21 cellular contexts compared by ENCODE assay signal in the genomic region with DNA sequence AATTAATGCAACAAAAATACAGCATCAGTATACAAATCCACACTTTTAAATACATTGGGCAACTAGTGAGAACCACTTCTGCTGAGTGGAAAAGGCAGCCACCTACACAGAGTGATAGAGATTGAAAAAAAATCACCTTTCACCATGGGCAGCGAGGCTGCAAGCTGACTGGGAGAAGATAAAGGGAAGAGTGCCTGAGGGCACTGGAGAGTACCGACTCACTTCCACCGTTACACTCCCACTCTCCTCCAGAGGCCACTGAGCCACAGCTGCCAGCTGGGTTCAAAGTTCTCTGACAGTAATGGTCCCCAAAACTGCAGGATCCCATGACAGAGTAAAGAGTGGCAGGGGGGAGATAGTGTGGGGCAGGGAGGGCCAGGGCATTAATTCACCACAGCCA. TPM values are rescaled to one million over a fixed set of nuclear protein-coding genes. Genes with fewer than 3 reads are reported as not detected.
"Had no signal": no experiment of that assay in that cellular context is flagged by ENCODE, and none has a peak within 500 bp of the region (broad histone marks: within the 10 kb centered on the region; RNA-seq: fewer than 3 reads in every experiment).

No MANE protein-coding gene starts in this region.

- ATAC-seq: activated naive CD8-positive, alpha-beta T cell treated with anti-CD3 and anti-CD28 coated beads, Interleukin-2, amount 50 U/mL, for 24 hours; gastrocnemius medialis; pancreas; WTC11 had no signal

- DNase-seq: activated CD4-positive, alpha-beta T cell treated with anti-CD3 and anti-CD28 coated beads, Interleukin-2, amount 10 ng/mL, durations not matched to agents 24 days and 14 days; activated naive CD4-positive, alpha-beta T cell treated with Interleukin-2 at 50 U/mL for 16 hours; activated naive CD8-positive, alpha-beta T cell treated with anti-CD3 and anti-CD28 coated beads, Interleukin-2, amount 50 U/mL, for 24 hours; effector CD4-positive, alpha-beta T cell; gastrocnemius medialis; midbrain; pancreas; stimulated activated CD4-positive, alpha-beta T cell treated with anti-CD3 and anti-CD28 coated beads, Interleukin-15, amount 100 ng/mL, for 24 hours; stimulated activated CD4-positive, alpha-beta T cell treated with anti-CD3 and anti-CD28 coated beads, Interleukin-4, amount 100 ng/mL, for 4 hours; stomach; T-helper 9 cell; uterus had no signal

- H3K9me3 ChIP-seq: ascending aorta, gastrocnemius medialis, pancreas, uterus had no signal

- H3K27me3 ChIP-seq: ascending aorta, gastrocnemius medialis, neural progenitor cell, pancreas, stomach, uterus had no signal

- H3K4me1 ChIP-seq: uterus had no signal

- H3K36me3 ChIP-seq: ascending aorta, gastrocnemius medialis, neural progenitor cell, pancreas, stomach, uterus had no signal

- H3K27ac ChIP-seq: ascending aorta, coronary artery, gastrocnemius medialis, neural progenitor cell, pancreas, stomach, uterus had no signal

- H3K4me3 ChIP-seq: ascending aorta, coronary artery, gastrocnemius medialis, neural progenitor cell, pancreas, stomach, uterus had no signal

RNA-seq across cellular contexts. Expression of gene PXT1, which starts 24.1 kb away (rescaled TPM):
- total RNA-seq: ascending aorta, endothelial cell of umbilical vein, gastrocnemius medialis, kidney epithelial cell, lower leg skin, pancreas, renal cortical epithelial cell, skeletal muscle tissue, stomach, uterus had no signal

RNA-seq across cellular contexts. Expression of gene ETV7, which starts 31.1 kb away (rescaled TPM):
- total RNA-seq: ascending aorta, gastrocnemius medialis, skeletal muscle tissue had no signal
